ENCODE assay signal across 17 cellular contexts in the genomic region with DNA sequence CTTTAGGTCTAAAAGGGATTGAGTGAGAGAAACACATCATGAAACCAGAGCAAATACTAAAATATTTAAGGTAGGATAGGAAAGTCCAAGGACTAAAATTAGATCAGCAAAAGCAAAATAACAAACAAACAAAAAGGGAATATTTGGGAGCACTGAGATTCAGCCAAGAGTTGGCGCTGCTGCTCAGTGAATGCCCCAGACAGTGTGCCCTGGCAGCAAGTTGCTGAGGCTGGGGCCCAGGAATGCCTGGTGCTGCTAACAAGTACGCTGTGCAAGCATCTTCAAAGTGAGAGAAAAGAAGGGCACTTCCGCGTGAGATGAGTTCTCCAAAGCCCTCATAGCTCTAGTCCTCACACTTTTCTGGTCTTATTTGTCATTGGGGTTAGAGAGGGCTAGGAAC.
DNase-seq lines count a peak whose midpoint lies in the region; ATAC-seq and TF ChIP-seq lines count a peak whose summit lies in the region.
"Had no signal": no experiment of that assay in that cellular context is flagged by ENCODE, and none has a peak within 500 bp of the region (broad histone marks: within the 10 kb centered on the region; RNA-seq: fewer than 3 reads in every experiment).

No MANE protein-coding gene starts in this region.

- H3K9me3 Mint-ChIP-seq in naive thymus-derived CD4-positive, alpha-beta T cell: peaks cover 0 to 15% (median 0%) of the 10 kb centered on the region in 11 donors

- H3K27ac Mint-ChIP-seq in naive thymus-derived CD4-positive, alpha-beta T cell: no peak overlapping the region
- H3K27ac Mint-ChIP-seq: activated T-cell treated with anti-CD3 and anti-CD28 coated beads, Interleukin-2, amount 50 U/mL, for 24 hours had no signal

- no peak overlapping the region for H3K9ac ChIP-seq in adipocyte (ENCODE audit: low read length)

- H3K27me3 ChIP-seq in adipocyte (replicated peaks; ENCODE audit: control insufficient read depth, insufficient read depth, low read length) (no peaks in the 10 kb centered on the region), osteoblast (ENCODE audit: insufficient read depth, low read length) (no peaks in the 10 kb centered on the region)
- H3K27me3 ChIP-seq in naive thymus-derived CD4-positive, alpha-beta T cell (ENCODE audit: control insufficient read depth in 2 of 2, insufficient read depth in 2 of 2, low read length in 2 of 2): no peaks in the 10 kb centered on the region

- H3K27ac ChIP-seq in osteoblast (ENCODE audit: low read depth, low read length): no peak overlapping the region
- H3K27ac ChIP-seq in naive thymus-derived CD4-positive, alpha-beta T cell (ENCODE audit: low read depth, low read length): no peak overlapping the region
- H3K27ac ChIP-seq: HL-60 had no signal

- H3K9me3 ChIP-seq in adipocyte (ENCODE audit: control insufficient read depth, low read length) (peaks cover 9% of the 10 kb centered on the region), osteoblast (ENCODE audit: low read depth, low read length) (no peaks in the 10 kb centered on the region)
- no peaks in the 10 kb centered on the region for H3K9me3 ChIP-seq in naive thymus-derived CD4-positive, alpha-beta T cell (ENCODE audit: control insufficient read depth in 2 of 3, low read length in 3 of 3)

- no peaks in the 10 kb centered on the region for H3K36me3 Mint-ChIP-seq in naive thymus-derived CD4-positive, alpha-beta T cell

- no peaks in the 10 kb centered on the region for H3K79me2 ChIP-seq in osteoblast (ENCODE audit: insufficient read depth, low read length)

- H4K20me1 ChIP-seq in osteoblast (ENCODE audit: insufficient read depth, low read length): no peaks in the 10 kb centered on the region

- no peaks in the 10 kb centered on the region for H3K27me3 Mint-ChIP-seq in naive thymus-derived CD4-positive, alpha-beta T cell
- H3K27me3 Mint-ChIP-seq: activated T-cell treated with anti-CD3 and anti-CD28 coated beads, Interleukin-2, amount 50 U/mL, for 24 hours had no signal

- TF ChIP-seq CTCF in GM12865 (IDR thresholded peaks at IDR 0.05; ENCODE audit: insufficient read depth, low read depth, low read length, missing control alignments) (no peak), osteoblast (IDR thresholded peaks at IDR 0.05; ENCODE audit: extremely low read depth, low read depth, low read length) (no peak)

- POLR2A ChIA-PET in naive thymus-derived CD4-positive, alpha-beta T cell (lab: Charles Lee): no interaction called here

- H3K36me3 ChIP-seq in adipocyte (ENCODE audit: control insufficient read depth, insufficient read depth, low read length, severe bottlenecking) (no peaks in the 10 kb centered on the region), osteoblast (ENCODE audit: insufficient read depth, low read length) (no peaks in the 10 kb centered on the region)
- no peaks in the 10 kb centered on the region for H3K36me3 ChIP-seq in naive thymus-derived CD4-positive, alpha-beta T cell (ENCODE audit: control insufficient read depth in 2 of 3, insufficient read depth in 3 of 3, low read length in 3 of 3)

- intact Hi-C loops in left ventricle myocardium superior (cut with micrococcal nuclease): no loop called here
- intact Hi-C loops in naive thymus-derived CD4-positive, alpha-beta T cell (cut with micrococcal nuclease): no loop called here

- no peak overlapping the region for H3K4me2 ChIP-seq in osteoblast (ENCODE audit: insufficient read depth, low read length)

- peak overlapping the region; percentile 49 for H2AFZ ChIP-seq in osteoblast (ENCODE audit: low read length)

- CTCF ChIA-PET in naive thymus-derived CD4-positive, alpha-beta T cell (lab: Charles Lee): no interaction called here

- no peak overlapping the region for H3K4me3 ChIP-seq in GM12865 (ENCODE audit: low read depth, low read length)
- no peak overlapping the region for H3K4me3 ChIP-seq in adipocyte (ENCODE audit: low read length)
- no peak overlapping the region for H3K4me3 ChIP-seq in osteoblast (ENCODE audit: insufficient read depth, low read length)
- H3K4me3 ChIP-seq in naive thymus-derived CD4-positive, alpha-beta T cell (ENCODE audit: low read length): no peak overlapping the region

- peak; percentile 15 for DNase-seq in GM12865 (ENCODE audit: low read depth)
- peak; percentile 16 for DNase-seq in adipocyte (ENCODE audit: low read depth)
- peak; percentile 39 for DNase-seq in left ventricle myocardium superior
- DNase-seq in osteoblast (ENCODE audit: insufficient read length, low spot score, missing footprints): no peak
- no peak for DNase-seq in DMS79 treated with DMSO at 0.1 percent for 48 hours (lab: John Stamatoyannopoulos, UW)
- DNase-seq in naive thymus-derived CD4-positive, alpha-beta T cell: no peak
- no peak for DNase-seq in NCI-H510A treated with DMSO at 0.1 percent for 48 hours (lab: John Stamatoyannopoulos, UW)
- no peak for DNase-seq in DMS53 (lab: John Stamatoyannopoulos, UW)
- DNase-seq: activated T-cell treated with anti-CD3 and anti-CD28 coated beads, Interleukin-2, amount 50 U/mL, for 24 hours; AML-193; effector memory CD4-positive, alpha-beta T cell; GOT3; mammary epithelial cell; OCI-M1; stimulated activated CD4-positive, alpha-beta T cell treated with anti-CD3 and anti-CD28 coated beads, Interleukin-2, amount 100 ng/mL, for 24 hours; SW 1271 had no signal

- H3K4me1 Mint-ChIP-seq in naive thymus-derived CD4-positive, alpha-beta T cell: no peaks in the 10 kb centered on the region

- H3K4me1 ChIP-seq in adipocyte (ENCODE audit: control insufficient read depth, insufficient read depth, low read length): no peaks in the 10 kb centered on the region
- H3K4me1 ChIP-seq in osteoblast (ENCODE audit: insufficient read depth, low read length): no peaks in the 10 kb centered on the region
- H3K4me1 ChIP-seq in naive thymus-derived CD4-positive, alpha-beta T cell (ENCODE audit: control insufficient read depth in 2 of 2, insufficient read depth in 2 of 2, low read length in 2 of 2): no peaks in the 10 kb centered on the region

- ATAC-seq in left ventricle myocardium superior: peak; percentile 60
- ATAC-seq in naive thymus-derived CD4-positive, alpha-beta T cell: no peak

- no peak overlapping the region for H3K4me3 Mint-ChIP-seq in naive thymus-derived CD4-positive, alpha-beta T cell
- H3K4me3 Mint-ChIP-seq: activated T-cell treated with anti-CD3 and anti-CD28 coated beads, Interleukin-2, amount 50 U/mL, for 24 hours had no signal

Comparison
In these comparisons a context has a peak if more than half of its experiments do, and no peak if none do; other contexts are left out.
1. DNase-seq: peak in GM12865 (single experiment), adipocyte (single experiment) and left ventricle myocardium superior (single experiment); none in osteoblast (single experiment), DMS79 treated with DMSO at 0.1 percent for 48 hours (single experiment), naive thymus-derived CD4-positive, alpha-beta T cell (0 of 9), NCI-H510A treated with DMSO at 0.1 percent for 48 hours (single experiment) and DMS53 (single experiment).